Comparison of ENCODE assay signal across 12 cellular contexts in genomic region chr9:2153599-2154217, GRCh38.
"Had no signal": no experiment of that assay in that cellular context is flagged by ENCODE, and none has a peak within 500 bp of the region (broad histone marks: within the 10 kb centered on the region; RNA-seq: fewer than 3 reads in every experiment).

No MANE protein-coding gene starts in this region.

- H3K36me3 ChIP-seq: left lung, thyroid gland, uterus had no signal

- H3K27me3 ChIP-seq: left lung, thyroid gland, uterus had no signal

- H3K27ac ChIP-seq: coronary artery, left lung, parathyroid adenoma, thyroid gland, uterus had no signal

- ATAC-seq: activated T-cell treated with anti-CD3 and anti-CD28 coated beads, Interleukin-2, amount 50 U/mL, for 4 hours; left lung had no signal

- H2AFZ ChIP-seq: parathyroid adenoma had no signal

- DNase-seq: activated CD4-positive, CD25-positive, alpha-beta regulatory T cell; activated T-cell treated with anti-CD3 and anti-CD28 coated beads, Interleukin-2, amount 50 U/mL, for 4 hours; caudate nucleus; foreskin fibroblast; head of caudate nucleus; left lung; mesenchymal stem cell; T-helper 2 cell; thyroid gland; uterus had no signal

- H3K4me3 Mint-ChIP-seq: activated T-cell treated with anti-CD3 and anti-CD28 coated beads, Interleukin-2, amount 50 U/mL, for 4 hours had no signal

- H3K9me3 ChIP-seq: left lung, thyroid gland, uterus had no signal

- H3K4me1 ChIP-seq: parathyroid adenoma had no signal

- H3K9me3 Mint-ChIP-seq: activated T-cell treated with anti-CD3 and anti-CD28 coated beads, Interleukin-2, amount 50 U/mL, for 4 hours had no signal

- H3K4me3 ChIP-seq: coronary artery, left lung, thyroid gland, uterus had no signal

- H3K9ac ChIP-seq: parathyroid adenoma had no signal
